13 cellular contexts compared by ENCODE assay signal in the genomic region with DNA sequence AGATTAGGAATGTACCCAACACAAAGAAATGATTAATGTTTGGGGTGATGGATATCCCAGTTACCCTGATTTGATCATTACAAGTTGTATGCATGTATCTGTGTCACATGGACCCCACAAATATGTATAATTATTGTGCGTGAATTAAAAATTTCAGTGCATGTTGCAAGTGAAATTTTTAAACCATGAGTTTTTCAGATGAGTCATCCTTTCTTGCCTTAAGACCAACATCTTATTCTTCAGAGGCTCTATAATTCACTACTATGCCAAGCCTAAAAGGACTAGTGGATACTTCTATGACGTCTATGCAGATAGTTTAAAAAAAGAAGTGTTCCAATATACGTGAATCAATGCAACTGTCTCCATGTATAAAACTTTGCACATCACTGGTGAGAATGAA.
DNase-seq lines count a peak whose midpoint lies in the region; ATAC-seq and TF ChIP-seq lines count a peak whose summit lies in the region.
"Had no signal": no experiment of that assay in that cellular context is flagged by ENCODE, and none has a peak within 500 bp of the region (broad histone marks: within the 10 kb centered on the region; RNA-seq: fewer than 3 reads in every experiment).

No MANE protein-coding gene starts in this region.

- WGBS in thyroid gland, 2 donors = 74 to 84% methylated on average over 3 of the region's 3 CpGs

- intact Hi-C loops in vagina (cut with DNase I) = no loop called here
- intact Hi-C loops in thyroid gland (cut with DNase I) = no loop called here

- H3K27me3 ChIP-seq in AG04450 (ENCODE audit: control insufficient read depth, insufficient read depth, low read length) (no peaks in the 10 kb centered on the region), brain microvascular endothelial cell (replicated peaks) (no peaks in the 10 kb centered on the region), vagina (no peaks in the 10 kb centered on the region), thyroid gland (no peaks in the 10 kb centered on the region)
- H3K27me3 ChIP-seq: BE2C, MG63 had no signal

- no peaks in the 10 kb centered on the region for H3K27me3 Mint-ChIP-seq in activated T-helper 17 cell treated with anti-CD3 and anti-CD28 coated beads, Interleukin-2, amount 50 U/mL, for 72 hours
- H3K27me3 Mint-ChIP-seq: T-cell had no signal

- H3K36me3 ChIP-seq in brain microvascular endothelial cell (replicated peaks) (no peaks in the 10 kb centered on the region), vagina (no peaks in the 10 kb centered on the region), thyroid gland (no peaks in the 10 kb centered on the region)
- H3K36me3 ChIP-seq: BE2C, MG63 had no signal

- POLR2A ChIA-PET in AG04450 (lab: Yijun Ruan, JAX) = interaction anchor here (0.7 kb wide), 1 partner anchor 350 kb away, joined by 3 read pairs; no protein-coding TSS in a partner anchor

- DNase-seq in AG04450 (ENCODE audit: low read depth, low spot score) (peak; percentile 81), HT1080 (ENCODE audit: low read depth) (peak; percentile 77), brain microvascular endothelial cell (peak; percentile 32), hepatic stellate cell (ENCODE audit: low spot score) (peak; percentile 53), vagina (ENCODE audit: extremely low spot score in 2 of 2) (no peak), thyroid gland (no peak), activated T-cell treated with anti-CD3 and anti-CD28 coated beads for 4 hours (no peak)
- DNase-seq: activated T-cell treated with anti-CD3 and anti-CD28 coated beads, Interleukin-2, amount 50 U/mL, for 48 hours; BE2C; DMS79; MG63; T-cell had no signal

- no peaks in the 10 kb centered on the region for H3K9me3 Mint-ChIP-seq in activated T-helper 17 cell treated with anti-CD3 and anti-CD28 coated beads, Interleukin-2, amount 50 U/mL, for 72 hours

- H3K9me3 ChIP-seq in AG04450 (ENCODE audit: control insufficient read depth, insufficient read depth, low read length) = peaks cover 10% of the 10 kb centered on the region
- no peaks in the 10 kb centered on the region for H3K9me3 ChIP-seq in vagina
- no peaks in the 10 kb centered on the region for H3K9me3 ChIP-seq in thyroid gland
- H3K9me3 ChIP-seq: BE2C, MG63 had no signal

- in situ Hi-C loops in brain microvascular endothelial cell (cut with HindIII; ENCODE audit: low pct_ligation_motif_present, low sequenced_read_pairs) = no loop called here

- H3K4me3 ChIP-seq in AG04450 (ENCODE audit: low read depth, low read length) (no peak overlapping the region), brain microvascular endothelial cell (ENCODE audit: low read depth, low read length) (no peak overlapping the region), vagina (no peak overlapping the region), thyroid gland (replicated peaks in 1 of 3) (no peak overlapping the region)
- H3K4me3 ChIP-seq: MG63 had no signal

- no peaks in the 10 kb centered on the region for H3K4me1 Mint-ChIP-seq in activated T-helper 17 cell treated with anti-CD3 and anti-CD28 coated beads, Interleukin-2, amount 50 U/mL, for 72 hours
- H3K4me1 Mint-ChIP-seq: T-cell had no signal

- ATAC-seq in activated T-helper 17 cell treated with anti-CD3 and anti-CD28 coated beads, Interleukin-2, amount 50 U/mL, for 72 hours (replicated peaks) = no peak
- ATAC-seq: T-cell had no signal

- TF ChIP-seq POLR2A in vagina (IDR thresholded peaks at IDR 0.05) (no peak), thyroid gland (IDR thresholded peaks at IDR 0.05) (no peak)

- no peak for TF ChIP-seq CTCF in AG04450 (IDR thresholded peaks at IDR 0.05; ENCODE audit: low read depth, low read length)
- no peak for TF ChIP-seq CTCF in brain microvascular endothelial cell (IDR thresholded peaks at IDR 0.05; ENCODE audit: low read depth, low read length, missing control alignments)
- TF ChIP-seq CTCF in vagina (IDR thresholded peaks at IDR 0.05) = no peak
- TF ChIP-seq CTCF in thyroid gland (IDR thresholded peaks at IDR 0.05) = no peak

- CTCF ChIA-PET in AG04450 (lab: Charles Lee) = interaction anchor here (0.7 kb wide), 1 partner anchor 55 kb away, joined by 6 read pairs; no protein-coding TSS in a partner anchor

- no peak overlapping the region for H3K27ac Mint-ChIP-seq in activated T-helper 17 cell treated with anti-CD3 and anti-CD28 coated beads, Interleukin-2, amount 50 U/mL, for 72 hours
- H3K27ac Mint-ChIP-seq: T-cell had no signal

- no peaks in the 10 kb centered on the region for H3K36me3 Mint-ChIP-seq in activated T-helper 17 cell treated with anti-CD3 and anti-CD28 coated beads, Interleukin-2, amount 50 U/mL, for 72 hours (ENCODE audit: low read depth)
- H3K36me3 Mint-ChIP-seq: T-cell had no signal

- H3K4me3 Mint-ChIP-seq in activated T-helper 17 cell treated with anti-CD3 and anti-CD28 coated beads, Interleukin-2, amount 50 U/mL, for 72 hours = no peak overlapping the region
- H3K4me3 Mint-ChIP-seq: T-cell had no signal

- H3K4me1 ChIP-seq in vagina = no peaks in the 10 kb centered on the region
- H3K4me1 ChIP-seq in thyroid gland = no peaks in the 10 kb centered on the region
- H3K4me1 ChIP-seq: BE2C had no signal

- H3K27ac ChIP-seq in AG04450 (ENCODE audit: low read depth, low read length) (peak overlapping the region; percentile 74), brain microvascular endothelial cell (peak overlapping the region; percentile 16), vagina (no peak overlapping the region), thyroid gland (no peak overlapping the region)

Comparison
In these comparisons a context has a peak if more than half of its experiments do, and no peak if none do; other contexts are left out.
1. DNase-seq: peak in AG04450 (single experiment), HT1080 (single experiment), brain microvascular endothelial cell (single experiment) and hepatic stellate cell (single experiment); none in vagina (0 of 2), thyroid gland (0 of 2) and activated T-cell treated with anti-CD3 and anti-CD28 coated beads for 4 hours (single experiment).
2. H3K27ac ChIP-seq: peak in AG04450 (single experiment) and brain microvascular endothelial cell (single experiment); none in vagina (single experiment) and thyroid gland (0 of 3).